8 cellular contexts compared by ENCODE assay signal in the genomic region with DNA sequence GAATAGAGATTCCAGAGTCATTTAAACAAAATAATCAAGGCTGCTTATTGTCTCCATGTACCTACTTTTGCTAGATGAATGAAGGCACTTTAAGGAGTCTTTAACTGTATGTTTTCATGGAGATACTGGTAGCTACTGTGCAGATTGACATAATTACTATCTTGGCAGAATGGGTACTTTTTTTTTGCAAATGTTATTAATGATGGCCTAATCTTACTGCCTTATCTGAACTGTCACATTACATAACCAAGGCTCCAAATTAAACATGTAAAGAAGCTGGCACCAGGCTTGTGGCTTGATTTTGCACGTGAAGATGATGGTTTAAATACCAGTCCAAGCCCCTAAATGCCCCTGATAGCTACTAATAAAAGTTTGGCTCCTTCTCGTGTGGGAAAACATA. TPM values are rescaled to one million over a fixed set of nuclear protein-coding genes. Genes with fewer than 3 reads are reported as not detected.
DNase-seq lines count a peak whose midpoint lies in the region; ATAC-seq and TF ChIP-seq lines count a peak whose summit lies in the region.
"Had no signal": no experiment of that assay in that cellular context is flagged by ENCODE, and none has a peak within 500 bp of the region (broad histone marks: within the 10 kb centered on the region; RNA-seq: fewer than 3 reads in every experiment).

No MANE protein-coding gene starts in this region.

- intact Hi-C loops in PC-9 (cut with micrococcal nuclease; ENCODE audit: unreplicated experiment): no loop called here
- intact Hi-C loops in sigmoid colon (cut with DNase I): no loop called here

- H3K4me1 ChIP-seq in ES-I3 (ENCODE audit: insufficient read depth, low read length): peaks cover 13% of the 10 kb centered on the region
- H3K4me1 ChIP-seq in PC-9 (replicated peaks; ENCODE audit: insufficient read depth): peaks cover 27% of the 10 kb centered on the region
- peaks cover 0 to 65% (median 49%) of the 10 kb centered on the region in 4 donors for H3K4me1 ChIP-seq in sigmoid colon

- H3K27me3 ChIP-seq in PC-9 (ENCODE audit: insufficient read depth, low read depth): no peaks in the 10 kb centered on the region
- no peaks in the 10 kb centered on the region for H3K27me3 ChIP-seq in sigmoid colon

- TF ChIP-seq CTCF in PC-9 (conservative IDR thresholded peaks at IDR 0.05): no peak
- no peak for TF ChIP-seq CTCF in fibroblast of mammary gland (conservative IDR thresholded peaks at IDR 0.05; ENCODE audit: control insufficient read depth, insufficient read depth, low read depth, low read length)
- no peak for TF ChIP-seq CTCF in sigmoid colon (IDR thresholded peaks at IDR 0.05)

- POLR2A ChIA-PET in PC-9 (lab: Charles Lee; ENCODE audit: unreplicated experiment): interaction anchor here (0.6 kb wide), 1 partner anchor 18 kb away, joined by 3 read pairs; no protein-coding TSS in a partner anchor

- H3F3A ChIP-seq in PC-9 (ENCODE audit: insufficient read depth, low read depth): peaks cover 22% of the 10 kb centered on the region

- H3K9me3 ChIP-seq in ES-I3 (ENCODE audit: control insufficient read depth, insufficient read depth, low read length): no peaks in the 10 kb centered on the region
- H3K9me3 ChIP-seq in PC-9 (ENCODE audit: insufficient read depth, low read depth): no peaks in the 10 kb centered on the region
- no peaks in the 10 kb centered on the region for H3K9me3 ChIP-seq in sigmoid colon

- H3K4me3 ChIP-seq in PC-9 (peak overlapping the region; percentile 96), fibroblast of mammary gland (ENCODE audit: control insufficient read depth, low read depth, low read length) (peak overlapping the region; percentile 90), sigmoid colon (peak overlapping the region in 3 of 4 donors; percentile 68 to 82 (median 74))

- WGBS in sigmoid colon, 2 donors: 67 to 74% methylated on average over 2 of the region's 2 CpGs

- H3K27ac ChIP-seq in PC-9 (peak overlapping the region; percentile 94), sigmoid colon (peak overlapping the region; percentile 91 to 95 (median 93))

- DNase-seq in PC-9 (no peak), fibroblast of mammary gland (ENCODE audit: low read depth) (no peak), sigmoid colon (no peak), cerebellar cortex (ENCODE audit: low spot score) (no peak)
- DNase-seq: MM.1S had no signal

- H3K79me2 ChIP-seq in PC-9 (ENCODE audit: low read depth): peaks cover 93% of the 10 kb centered on the region

- peaks cover 47% of the 10 kb centered on the region for H4K20me1 ChIP-seq in PC-9 (ENCODE audit: insufficient read depth)

- H3K36me3 ChIP-seq in ES-I3 (ENCODE audit: insufficient read depth, low read length) (peaks cover 24% of the 10 kb centered on the region), PC-9 (ENCODE audit: low read depth) (peaks cover 53% of the 10 kb centered on the region), sigmoid colon (peaks cover 0 to 24% (median 4%) of the 10 kb centered on the region in 4 donors)

- CTCF ChIA-PET in PC-9 (lab: Charles Lee): interaction anchor here (0.6 to 1.2 kb wide), 2 partner anchors 209 to 769 kb away, joined by 3 to 6 read pairs; no protein-coding TSS in a partner anchor

- BruUV-seq in PC-9 (replicated peaks; lab: Mats Ljungman, UMichigan): no TSS peak

- ATAC-seq in GM21423 (IDR thresholded peaks at IDR 0.05; ENCODE audit: unreplicated experiment) (no peak), HG02884 (IDR thresholded peaks at IDR 0.05; ENCODE audit: unreplicated experiment) (no peak)

- peak overlapping the region; percentile 93 for H3K4me2 ChIP-seq in PC-9

- TF ChIP-seq EP300 in sigmoid colon (IDR thresholded peaks at IDR 0.05): no peak

- no peaks in the 10 kb centered on the region for H3K9me2 ChIP-seq in PC-9 (ENCODE audit: insufficient read depth)

- H3K9ac ChIP-seq in ES-I3 (ENCODE audit: low read depth, low read length): peak overlapping the region; percentile 96; the same call in 1 of the 2 replicates

- no peak for TF ChIP-seq POLR2A in sigmoid colon (IDR thresholded peaks at IDR 0.05)

- H2AFZ ChIP-seq in PC-9: no peak overlapping the region

RNA-seq across cellular contexts. Expression of a gene that starts 4.0 kb away (rescaled TPM):
- 18.9 and 20.2 TPM in 2 replicates for total RNA-seq in PC-9 (2021)
- total RNA-seq in sigmoid colon: 10 to 100 TPM; 34.2 to 56.2 (median 46.6) TPM
- polyA plus RNA-seq in sigmoid colon: 10 to 100 TPM in 1 of 3 donors, 1 to 10 TPM in 2; 1.4 to 20.7 (median 6.6) TPM
